In the genomic region with DNA sequence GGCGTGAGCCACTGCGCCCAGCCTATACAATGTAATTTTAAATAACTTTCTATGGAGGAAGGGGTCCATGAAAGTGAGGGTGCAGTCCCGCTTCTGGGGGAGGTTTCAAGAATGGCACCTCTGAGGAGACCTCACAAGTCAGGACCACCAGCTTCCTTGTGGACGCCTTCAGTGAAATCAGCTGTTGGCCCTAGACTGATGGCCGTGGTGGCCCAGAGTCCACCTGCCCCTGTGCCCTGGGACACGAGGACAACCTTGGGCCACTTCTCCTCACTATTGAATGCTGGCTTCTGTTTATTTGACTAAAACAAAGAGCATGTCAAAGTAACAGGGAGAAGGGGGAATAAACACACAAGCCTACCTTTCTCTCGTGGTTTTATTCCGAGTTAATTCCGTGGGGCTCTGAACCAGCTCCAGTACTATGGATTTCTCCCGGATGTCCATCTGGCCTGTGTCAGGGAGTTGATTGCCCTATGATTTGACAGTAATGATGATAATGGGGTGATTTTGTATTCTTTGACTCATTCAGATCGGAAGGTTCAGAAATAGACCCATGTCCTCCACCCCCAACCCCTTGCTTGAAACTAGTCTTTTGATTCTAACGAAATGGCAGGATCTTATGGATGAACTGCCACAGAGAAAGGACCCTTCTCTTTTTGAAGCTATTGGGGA, we compare ENCODE assay signal across 30 cellular contexts.
"Had no signal": no experiment of that assay in that cellular context is flagged by ENCODE, and none has a peak within 500 bp of the region (broad histone marks: within the 10 kb centered on the region; RNA-seq: fewer than 3 reads in every experiment).

No MANE protein-coding gene starts in this region.

- H3K36me3 Mint-ChIP-seq: activated naive CD4-positive, alpha-beta T cell treated with anti-CD3 and anti-CD28 coated beads, Interleukin-2, amount 50 U/mL, for 72 hours; activated naive CD8-positive, alpha-beta T cell treated with anti-CD3 and anti-CD28 coated beads, Interleukin-2, amount 10 ng/mL, durations not matched to agents 7 days and 5 days; T-cell had no signal

- H3K4me3 ChIP-seq: ascending aorta, esophagus muscularis mucosa, gastroesophageal sphincter, heart right ventricle had no signal

- H3K4me3 Mint-ChIP-seq: activated B cell treated with CpG ODN at 0.5 μM for 24 hours; activated CD8-positive, alpha-beta T cell treated with anti-CD3 and anti-CD28 coated beads for 36 hours; activated naive CD8-positive, alpha-beta T cell treated with anti-CD3 and anti-CD28 coated beads, Interleukin-2, amount 10 ng/mL, durations not matched to agents 7 days and 5 days; activated T-cell treated with anti-CD3 and anti-CD28 coated beads, Interleukin-2, amount 50 U/mL, for 4 hours; activated T-helper 17 cell treated with anti-CD3 and anti-CD28 coated beads, Interleukin-2, amount 50 U/mL, for 72 hours; effector memory CD8-positive, alpha-beta T cell; T-cell; T-helper 17 cell; T-helper 2 cell treated with Interferon-gamma antibody and Interleukin-4, amounts not matched to agents 5 μg/mL and 100 μg/mL, for 36 hours had no signal

- H3K27ac Mint-ChIP-seq: activated B cell treated with CpG ODN at 0.5 μM for 24 hours; activated CD8-positive, alpha-beta T cell treated with anti-CD3 and anti-CD28 coated beads for 36 hours; activated naive CD4-positive, alpha-beta T cell treated with anti-CD3 and anti-CD28 coated beads, Interleukin-2, amount 50 U/mL, for 72 hours; activated naive CD8-positive, alpha-beta T cell treated with anti-CD3 and anti-CD28 coated beads, Interleukin-2, amount 10 ng/mL, durations not matched to agents 7 days and 5 days; activated T-helper 17 cell treated with anti-CD3 and anti-CD28 coated beads, Interleukin-2, amount 50 U/mL, for 72 hours; effector memory CD8-positive, alpha-beta T cell; T-cell; T-helper 17 cell; T-helper 2 cell treated with Interferon-gamma antibody and Interleukin-4, amounts not matched to agents 5 μg/mL and 100 μg/mL, for 36 hours had no signal

- H3K36me3 ChIP-seq: ascending aorta, esophagus muscularis mucosa, gastroesophageal sphincter, heart right ventricle, WERI-Rb-1 had no signal

- H3K9me3 ChIP-seq: ascending aorta, esophagus muscularis mucosa, gastroesophageal sphincter, heart right ventricle had no signal

- H3K9me3 Mint-ChIP-seq: activated B cell treated with CpG ODN at 0.5 μM for 24 hours; activated CD8-positive, alpha-beta T cell treated with anti-CD3 and anti-CD28 coated beads for 36 hours; activated naive CD4-positive, alpha-beta T cell treated with anti-CD3 and anti-CD28 coated beads, Interleukin-2, amount 50 U/mL, for 72 hours; activated naive CD8-positive, alpha-beta T cell treated with anti-CD3 and anti-CD28 coated beads, Interleukin-2, amount 10 ng/mL, durations not matched to agents 7 days and 5 days; activated T-cell treated with anti-CD3 and anti-CD28 coated beads, Interleukin-2, amount 50 U/mL, for 4 hours; activated T-helper 17 cell treated with anti-CD3 and anti-CD28 coated beads, Interleukin-2, amount 50 U/mL, for 72 hours; effector memory CD8-positive, alpha-beta T cell; T-cell; T-helper 2 cell treated with Interferon-gamma antibody and Interleukin-4, amounts not matched to agents 5 μg/mL and 100 μg/mL, for 36 hours had no signal

- H3K27ac ChIP-seq: ascending aorta, esophagus muscularis mucosa, foreskin keratinocyte, gastroesophageal sphincter, heart right ventricle, WERI-Rb-1 had no signal

- DNase-seq: activated B cell treated with CpG ODN at 0.5 μM for 24 hours; activated CD4-positive, alpha-beta T cell treated with anti-CD3 and anti-CD28 coated beads for 48 hours; activated CD4-positive, alpha-beta T cell treated with anti-CD3 and anti-CD28 coated beads, Interleukin-2, amount 50 U/mL, for 1 hour; activated CD4-positive, alpha-beta T cell treated with anti-CD3 and anti-CD28 coated beads, Interleukin-2, amount 50 U/mL, for 48 hours; activated CD8-positive, alpha-beta memory T cell treated with anti-CD3 and anti-CD28 coated beads for 24 hours; activated CD8-positive, alpha-beta T cell treated with anti-CD3 and anti-CD28 coated beads for 36 hours; activated effector memory CD4-positive, alpha-beta T cell treated with Interleukin-2 at 50 U/mL for 16 hours; activated gamma-delta T cell treated with Interleukin-2 at 50 U/mL for 16 hours; activated naive CD4-positive, alpha-beta T cell treated with Interleukin-2 at 50 U/mL for 16 hours; activated naive CD8-positive, alpha-beta T cell treated with anti-CD3 and anti-CD28 coated beads, Interleukin-2, amount 10 ng/mL, durations not matched to agents 7 days and 5 days; activated T-cell treated with anti-CD3 and anti-CD28 coated beads, Interleukin-2, amount 50 U/mL, for 4 hours; cortex of kidney; dermis blood vessel endothelial cell; effector CD4-positive, alpha-beta T cell; effector memory CD8-positive, alpha-beta T cell; erythroblast; foreskin keratinocyte; heart right ventricle; T-cell; T-helper 17 cell; T1000; WERI-Rb-1 had no signal

- ATAC-seq: activated CD4-positive, CD25-positive, alpha-beta regulatory T cell treated with anti-CD3 and anti-CD28 coated beads, Interleukin-2, amount 50 U/mL, for 24 hours; activated CD8-positive, alpha-beta T cell treated with anti-CD3 and anti-CD28 coated beads for 36 hours; activated naive CD4-positive, alpha-beta T cell treated with anti-CD3 and anti-CD28 coated beads, Interleukin-2, amount 50 U/mL, for 72 hours; activated T-cell treated with anti-CD3 and anti-CD28 coated beads, Interleukin-2, amount 50 U/mL, for 4 hours; activated T-helper 17 cell treated with anti-CD3 and anti-CD28 coated beads, Interleukin-2, amount 50 U/mL, for 72 hours; effector memory CD8-positive, alpha-beta T cell; foreskin keratinocyte; gastroesophageal sphincter; heart right ventricle; T-cell; T-helper 17 cell had no signal

- FAIRE-seq: colon had no signal
